In the genomic region with DNA sequence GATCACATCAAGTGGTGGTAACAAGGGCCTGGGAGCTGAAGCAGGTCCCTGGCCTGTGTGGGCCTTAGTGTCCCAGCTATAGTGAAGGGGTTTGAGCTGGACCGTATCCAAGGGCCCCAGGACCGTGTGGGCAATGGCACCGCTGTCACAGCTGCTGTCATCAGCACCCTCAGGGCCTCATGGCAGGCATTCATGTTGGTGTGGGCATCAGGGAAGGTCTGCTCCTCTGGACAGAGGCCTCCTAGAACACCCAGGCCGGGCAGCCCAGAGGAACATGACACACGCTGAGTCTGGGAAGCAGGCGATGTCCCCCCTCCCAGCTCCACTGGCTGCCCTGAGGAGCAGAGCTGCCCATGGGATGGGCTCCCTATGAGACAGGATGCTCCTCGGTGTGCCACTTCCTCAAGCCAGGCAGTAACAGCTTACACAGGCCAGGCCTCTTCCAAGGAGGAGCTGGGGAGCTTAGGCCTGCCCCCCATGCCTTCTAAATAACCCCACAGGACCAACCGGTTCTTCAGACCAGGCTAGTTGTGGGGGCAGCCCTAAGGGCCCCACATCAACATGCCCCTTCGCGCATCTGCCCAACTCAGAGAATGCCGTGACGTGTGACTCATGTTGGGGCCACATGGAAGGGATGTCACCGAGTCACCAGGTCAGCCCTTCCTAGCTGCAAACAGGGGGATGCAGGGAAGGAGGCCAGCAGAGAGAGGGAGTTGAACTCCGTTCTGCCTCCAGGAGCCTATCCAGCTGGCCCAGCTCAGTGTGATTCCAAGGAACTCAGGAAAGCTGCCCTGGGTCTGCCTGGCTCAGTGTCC, we compare ENCODE assay signal across 19 cellular contexts.
DNase-seq lines count a peak whose midpoint lies in the region; ATAC-seq and TF ChIP-seq lines count a peak whose summit lies in the region.
"Had no signal": no experiment of that assay in that cellular context is flagged by ENCODE, and none has a peak within 500 bp of the region (broad histone marks: within the 10 kb centered on the region; RNA-seq: fewer than 3 reads in every experiment).

No MANE protein-coding gene starts in this region.

- ATAC-seq in memory B cell (ENCODE audit: low read depth): no peak
- ATAC-seq in HG02759 (IDR thresholded peaks at IDR 0.05; ENCODE audit: unreplicated experiment): no peak
- ATAC-seq: activated CD8-positive, alpha-beta memory T cell treated with anti-CD3 and anti-CD28 coated beads, Interleukin-2, amount 10 ng/mL, durations not matched to agents 7 days and 5 days; GM23338; stimulated activated naive CD8-positive, alpha-beta T cell treated with anti-CD3 and anti-CD28 coated beads, Interleukin-15, amount 100 ng/mL, for 72 hours had no signal

- H3K27ac ChIP-seq in BLaER1 treated with 17β-estradiol and CSF1 and Interleukin-3, amounts not matched to agents 10 nM and 100 nM: peak overlapping the region in 4 of 11 experiments; percentile 10 to 30 (median 15); a peak in 4 of 22 replicates
- H3K27ac ChIP-seq in PC-9: peak overlapping the region; percentile 20
- H3K27ac ChIP-seq in esophagus muscularis mucosa (replicated peaks in 1 of 4): peak overlapping the region in 3 of 4 donors; percentile 23 to 65 (median 62)
- H3K27ac ChIP-seq: epithelial cell of prostate, lower lobe of right lung had no signal

- H3K36me3 Mint-ChIP-seq in memory B cell: no peaks in the 10 kb centered on the region
- H3K36me3 Mint-ChIP-seq: activated CD8-positive, alpha-beta memory T cell treated with anti-CD3 and anti-CD28 coated beads, Interleukin-2, amount 10 ng/mL, durations not matched to agents 7 days and 5 days had no signal

- H3K27ac Mint-ChIP-seq in memory B cell: peak overlapping the region; percentile 53
- H3K27ac Mint-ChIP-seq: activated CD8-positive, alpha-beta memory T cell treated with anti-CD3 and anti-CD28 coated beads, Interleukin-2, amount 10 ng/mL, durations not matched to agents 7 days and 5 days; activated naive CD8-positive, alpha-beta T cell; GM23338 had no signal

- H4K20me1 ChIP-seq in BLaER1 treated with 17β-estradiol and CSF1 and Interleukin-3, amounts not matched to agents 10 nM and 100 nM: peaks cover 0 to 91% (median 0%) of the 10 kb centered on the region in 11 experiments; a peak in 5 of 22 replicates
- H4K20me1 ChIP-seq in PC-9 (ENCODE audit: insufficient read depth): no peaks in the 10 kb centered on the region

- TF ChIP-seq CTCF in PC-9 (conservative IDR thresholded peaks at IDR 0.05) (no peak), esophagus muscularis mucosa (IDR thresholded peaks at IDR 0.05) (no peak)

- peaks cover 25% of the 10 kb centered on the region; the same call in 1 of the 2 replicates for H3F3A ChIP-seq in PC-9 (ENCODE audit: insufficient read depth, low read depth)

- no peak for TF ChIP-seq EP300 in esophagus muscularis mucosa (IDR thresholded peaks at IDR 0.05)

- peak overlapping the region in 9 of 11 experiments; percentile 13 to 53 (median 31); a peak in 12 of 22 replicates for H3K4me2 ChIP-seq in BLaER1 treated with 17β-estradiol and CSF1 and Interleukin-3, amounts not matched to agents 10 nM and 100 nM
- peak overlapping the region; percentile 52 for H3K4me2 ChIP-seq in PC-9
- H3K4me2 ChIP-seq: GM23338 had no signal

- POLR2A ChIA-PET in PC-9 (lab: Charles Lee; ENCODE audit: unreplicated experiment): interaction anchor here (0.6 to 1.2 kb wide), 3 partner anchors 14 to 163 kb away, joined by 3 to 9 read pairs (median 3); no protein-coding TSS in a partner anchor

- no peak overlapping the region for H3K4me3 ChIP-seq in BLaER1 treated with 17β-estradiol and CSF1 and Interleukin-3, amounts not matched to agents 10 nM and 100 nM
- H3K4me3 ChIP-seq in PC-9 (no peak overlapping the region), esophagus muscularis mucosa (no peak overlapping the region)
- H3K4me3 ChIP-seq: GM23338, lower lobe of right lung had no signal

- WGBS in esophagus muscularis mucosa: 69% methylated on average over 7 of the region's 14 CpGs

- no peak overlapping the region for H2AFZ ChIP-seq in PC-9
- H2AFZ ChIP-seq: GM23338 had no signal

- H3K9me3 ChIP-seq in BLaER1 treated with 17β-estradiol and CSF1 and Interleukin-3, amounts not matched to agents 10 nM and 100 nM (replicated peaks in 1 of 11): no peaks in the 10 kb centered on the region
- H3K9me3 ChIP-seq in PC-9 (ENCODE audit: insufficient read depth, low read depth) (no peaks in the 10 kb centered on the region), esophagus muscularis mucosa (no peaks in the 10 kb centered on the region)
- H3K9me3 ChIP-seq: lower lobe of right lung had no signal

- no peaks in the 10 kb centered on the region for H3K9me3 Mint-ChIP-seq in memory B cell
- H3K9me3 Mint-ChIP-seq: central memory CD8-positive, alpha-beta T cell; GM23338; neural crest cell; stimulated activated naive CD8-positive, alpha-beta T cell treated with anti-CD3 and anti-CD28 coated beads, Interleukin-15, amount 100 ng/mL, for 72 hours had no signal

- H3K4me3 Mint-ChIP-seq in memory B cell: no peak overlapping the region
- H3K4me3 Mint-ChIP-seq: activated CD8-positive, alpha-beta memory T cell treated with anti-CD3 and anti-CD28 coated beads, Interleukin-2, amount 10 ng/mL, durations not matched to agents 7 days and 5 days; activated naive CD8-positive, alpha-beta T cell; central memory CD8-positive, alpha-beta T cell; GM23338; neural crest cell; stimulated activated naive CD8-positive, alpha-beta T cell treated with anti-CD3 and anti-CD28 coated beads, Interleukin-15, amount 100 ng/mL, for 72 hours had no signal

- H3K27me3 ChIP-seq in BLaER1 treated with 17β-estradiol and CSF1 and Interleukin-3, amounts not matched to agents 10 nM and 100 nM: peaks cover 0 to 8% (median 0%) of the 10 kb centered on the region in 11 experiments; a peak in 4 of 22 replicates
- H3K27me3 ChIP-seq in PC-9 (ENCODE audit: insufficient read depth, low read depth) (no peaks in the 10 kb centered on the region), esophagus muscularis mucosa (no peaks in the 10 kb centered on the region)

- no peak for TF ChIP-seq POLR2A in esophagus muscularis mucosa (IDR thresholded peaks at IDR 0.05; ENCODE audit: low read depth)

- no TSS peak for BruUV-seq in PC-9 (replicated peaks; lab: Mats Ljungman, UMichigan)

- intact Hi-C loops in PC-9 (cut with micrococcal nuclease; ENCODE audit: unreplicated experiment) (loop anchor here (2.0 kb wide), 3 partner anchors 14 to 28 kb away; no protein-coding TSS in a partner anchor), esophagus muscularis mucosa (cut with DNase I) (no loop called here)

- DNase-seq in PC-9 (peak; percentile 83 to 89), esophagus muscularis mucosa (ENCODE audit: extremely low spot score) (no peak), memory B cell (ENCODE audit: low spot score in 2 of 2) (no peak), kidney glomerular epithelial cell (lab: John Stamatoyannopoulos, UW) (no peak)
- DNase-seq in stimulated activated CD4-positive, alpha-beta T cell treated with anti-CD3 and anti-CD28 coated beads, Interleukin-4, amount 100 ng/mL, for 1 hour: no peak
- no peak for DNase-seq in stimulated activated naive CD4-positive, alpha-beta T cell treated with Interleukin-2 at 50 U/mL for 16 hours (lab: John Stamatoyannopoulos, UW)
- DNase-seq: activated CD4-positive, CD25-positive, alpha-beta regulatory T cell; activated CD8-positive, alpha-beta memory T cell treated with anti-CD3 and anti-CD28 coated beads, Interleukin-2, amount 10 ng/mL, durations not matched to agents 7 days and 5 days; hippocampal formation; lower lobe of right lung; NCI-H345; stimulated activated naive CD8-positive, alpha-beta T cell treated with anti-CD3 and anti-CD28 coated beads, Interleukin-15, amount 100 ng/mL, for 72 hours had no signal

- H3K27me3 Mint-ChIP-seq in memory B cell: peaks cover 2% of the 10 kb centered on the region
- H3K27me3 Mint-ChIP-seq: activated CD8-positive, alpha-beta memory T cell treated with anti-CD3 and anti-CD28 coated beads, Interleukin-2, amount 10 ng/mL, durations not matched to agents 7 days and 5 days; activated naive CD8-positive, alpha-beta T cell; central memory CD8-positive, alpha-beta T cell; stimulated activated naive CD8-positive, alpha-beta T cell treated with anti-CD3 and anti-CD28 coated beads, Interleukin-15, amount 100 ng/mL, for 72 hours had no signal

- CTCF ChIA-PET in PC-9 (lab: Charles Lee): no interaction called here

- H3K9me2 ChIP-seq in PC-9 (ENCODE audit: insufficient read depth): no peaks in the 10 kb centered on the region

- H3K79me2 ChIP-seq in PC-9 (ENCODE audit: low read depth): peaks cover 41% of the 10 kb centered on the region

- no peak overlapping the region for H3K9ac ChIP-seq in BLaER1 treated with 17β-estradiol and CSF1 and Interleukin-3, amounts not matched to agents 10 nM and 100 nM

- H3K4me1 Mint-ChIP-seq in memory B cell: peaks cover 25% of the 10 kb centered on the region

- H3K36me3 ChIP-seq in BLaER1 treated with 17β-estradiol and CSF1 and Interleukin-3, amounts not matched to agents 10 nM and 100 nM: no peaks in the 10 kb centered on the region
- H3K36me3 ChIP-seq in PC-9 (ENCODE audit: low read depth): no peaks in the 10 kb centered on the region
- no peaks in the 10 kb centered on the region for H3K36me3 ChIP-seq in esophagus muscularis mucosa
- H3K36me3 ChIP-seq: lower lobe of right lung had no signal

- peaks cover 17 to 47% (median 36%) of the 10 kb centered on the region in 10 experiments for H3K4me1 ChIP-seq in BLaER1 treated with 17β-estradiol and CSF1 and Interleukin-3, amounts not matched to agents 10 nM and 100 nM
- H3K4me1 ChIP-seq in PC-9 (replicated peaks; ENCODE audit: insufficient read depth): peaks cover 41% of the 10 kb centered on the region
- H3K4me1 ChIP-seq in esophagus muscularis mucosa: peaks cover 51 to 78% (median 73%) of the 10 kb centered on the region in 4 donors

Comparison
In these comparisons a context has a peak if more than half of its experiments do, and no peak if none do; other contexts are left out.
1. DNase-seq: peak in PC-9 (2 of 2); none in esophagus muscularis mucosa (single experiment), memory B cell (0 of 2), stimulated activated CD4-positive, alpha-beta T cell treated with anti-CD3 and anti-CD28 coated beads, Interleukin-4, amount 100 ng/mL, for 1 hour (single experiment), kidney glomerular epithelial cell (single experiment) and stimulated activated naive CD4-positive, alpha-beta T cell treated with Interleukin-2 at 50 U/mL for 16 hours (single experiment).